35 cellular contexts compared by ENCODE assay signal in the genomic region with DNA sequence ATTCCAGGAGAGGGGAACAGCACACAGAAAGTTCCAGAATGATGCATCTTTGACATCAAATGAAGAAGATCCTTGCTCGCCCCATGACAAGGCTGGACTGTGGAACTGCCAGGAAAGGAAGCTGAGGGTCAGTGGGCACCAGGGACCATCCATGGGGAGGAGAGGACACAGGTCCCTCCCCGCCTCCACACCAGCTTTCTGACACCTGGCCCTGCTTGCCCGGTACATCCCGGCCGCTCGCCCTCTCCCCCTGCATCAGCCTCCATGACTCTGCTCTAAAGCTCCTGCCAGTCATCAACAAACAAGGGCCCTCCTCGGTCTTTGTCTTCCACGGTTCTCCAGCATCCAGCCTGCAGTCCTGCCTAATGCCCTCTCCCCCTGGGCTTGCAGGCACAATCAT.
"Had no signal": no experiment of that assay in that cellular context is flagged by ENCODE, and none has a peak within 500 bp of the region (broad histone marks: within the 10 kb centered on the region; RNA-seq: fewer than 3 reads in every experiment).

No MANE protein-coding gene starts in this region.

- H3K36me3 ChIP-seq: MG63 had no signal

- H3K4me3 ChIP-seq: MG63 had no signal

- H3K9ac ChIP-seq: KMS-11 had no signal

- DNase-seq: Karpas-422, Kasumi-1, KG1, MG63, MM.1S, MV-4-11, NCI-H1048, NCI-H1092, NCI-H1092 treated with DMSO at 0.1 percent for 48 hours, NCI-H1105, NCI-H1105 treated with DMSO at 0.1 percent for 48 hours, NCI-H1417, NCI-H1417 treated with DMSO at 0.1 percent for 48 hours, NCI-H1436, NCI-H1436 treated with DMSO at 0.1 percent for 48 hours, NCI-H146, NCI-H1694, NCI-H1694 treated with DMSO at 0.1 percent for 48 hours, NCI-H187, NCI-H187 treated with DMSO at 0.1 percent for 48 hours, NCI-H1930, NCI-H2029, NCI-H2029 treated with DMSO at 0.1 percent for 48 hours, NCI-H2081, NCI-H2081 treated with DMSO at 0.1 percent for 48 hours, NCI-H2107, NCI-H2171, NCI-H2171 treated with DMSO at 0.1 percent for 48 hours, NCI-H2227 treated with DMSO at 0.1 percent for 48 hours, NCI-H226, NCI-H345, NCI-H446, NCI-H446 treated with DMSO at 0.1 percent for 48 hours, NCI-H510A had no signal

- H3K4me2 ChIP-seq: KMS-11 had no signal

- H3K27ac ChIP-seq: KMS-11 had no signal

- H3K27me3 ChIP-seq: MG63 had no signal

- H3K9me3 ChIP-seq: MG63 had no signal
